Comparison of ENCODE assay signal across 29 cellular contexts in the genomic region with DNA sequence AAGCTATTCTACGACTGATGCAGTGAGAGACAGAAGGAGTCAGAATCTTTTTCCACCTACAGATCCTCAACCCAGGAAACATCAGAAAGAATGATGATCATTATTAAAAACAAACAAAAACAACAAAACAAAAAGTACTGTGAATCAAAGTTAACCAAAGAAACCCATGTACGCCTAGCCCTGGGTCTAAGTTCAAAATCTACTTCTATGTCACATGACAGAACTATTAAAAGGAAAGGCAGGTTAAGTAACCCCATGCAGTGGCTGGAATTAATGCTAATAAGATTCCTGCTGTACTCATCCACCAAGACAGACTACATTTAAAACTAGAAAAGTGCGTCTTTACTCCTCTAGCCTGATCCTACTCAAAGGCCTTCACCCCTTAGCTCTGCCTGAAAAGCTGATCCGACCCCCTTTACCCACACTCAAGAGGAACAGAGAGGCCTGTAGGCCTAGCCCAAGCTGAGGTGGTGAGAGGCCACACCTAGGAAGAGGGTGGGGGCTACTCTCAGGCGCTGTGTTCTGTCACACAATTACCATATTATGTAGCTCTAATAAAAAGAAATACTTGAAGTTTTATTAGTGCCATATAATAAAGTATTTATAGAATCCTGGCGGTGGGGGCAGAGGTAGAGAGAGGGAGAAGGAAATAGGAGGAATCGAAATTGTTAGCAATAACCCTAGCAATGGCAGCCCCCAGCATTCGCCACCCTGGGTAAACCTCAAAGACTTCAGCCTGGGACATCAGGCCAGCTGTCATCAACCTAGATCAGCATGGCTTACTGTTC. TPM values are rescaled to one million over a fixed set of nuclear protein-coding genes. Genes with fewer than 3 reads are reported as not detected.
DNase-seq lines count a peak whose midpoint lies in the region; ATAC-seq, FAIRE-seq and TF ChIP-seq lines count a peak whose summit lies in the region.
"Had no signal": no experiment of that assay in that cellular context is flagged by ENCODE, and none has a peak within 500 bp of the region (broad histone marks: within the 10 kb centered on the region; RNA-seq: fewer than 3 reads in every experiment).

No MANE protein-coding gene starts in this region.

- WGBS in liver: 80% methylated on average over 8 of the region's 8 CpGs
- WGBS in HepG2 (ENCODE audit: low lambda C conversion rate): 93% methylated on average over 8 of the region's 8 CpGs

- TF ChIP-seq CTCF in liver (IDR thresholded peaks at IDR 0.05; ENCODE audit: low read depth, low read length, missing input control) (no peak), HepG2 (CRISPR knock-in tag; IDR thresholded peaks at IDR 0.05) (no peak), BE2C (IDR thresholded peaks at IDR 0.05; ENCODE audit: low read depth, low read length) (no peak), omental fat pad (IDR thresholded peaks at IDR 0.05) (no peak)

- no peaks in the 10 kb centered on the region for H3K9me3 ChIP-seq in liver (ENCODE audit: control insufficient read depth in 4 of 4, low read length in 3 of 4)
- H3K9me3 ChIP-seq in HepG2 (ENCODE audit: low read length): no peaks in the 10 kb centered on the region
- H3K9me3 ChIP-seq in BE2C: no peaks in the 10 kb centered on the region
- H3K9me3 ChIP-seq: gastroesophageal sphincter, HAP-1, right lobe of liver, SJSA1, suprapubic skin, uterus had no signal

- H3K36me3 ChIP-seq in liver (ENCODE audit: control insufficient read depth in 4 of 4, insufficient read depth in 3 of 4, low read depth in 1 of 4, low read length in 3 of 4) (no peaks in the 10 kb centered on the region), HepG2 (replicated peaks in 1 of 2; ENCODE audit: control insufficient read depth in 1 of 2, insufficient read depth in 2 of 2, low read length in 2 of 2) (no peaks in the 10 kb centered on the region), BE2C (no peaks in the 10 kb centered on the region)
- H3K36me3 ChIP-seq: gastroesophageal sphincter, HAP-1, right lobe of liver, SJSA1, suprapubic skin, uterus had no signal

- H3K27me3 ChIP-seq in liver (ENCODE audit: control insufficient read depth in 4 of 4, insufficient read depth in 4 of 4, low read length in 3 of 4) (no peaks in the 10 kb centered on the region), HepG2 (ENCODE audit: control insufficient read depth in 1 of 2, insufficient read depth in 2 of 2, low read length in 2 of 2) (no peaks in the 10 kb centered on the region), BE2C (no peaks in the 10 kb centered on the region)
- H3K27me3 ChIP-seq: gastroesophageal sphincter, right lobe of liver, SJSA1, suprapubic skin, uterus had no signal

- no peaks in the 10 kb centered on the region for H3K79me2 ChIP-seq in HepG2 (ENCODE audit: insufficient read depth, low read length)

- no peak for FAIRE-seq in HepG2 (lab: Jason Lieb, UNC)
- FAIRE-seq: A204.1, G401.6, islet of Langerhans had no signal

- H3K4me3 Mint-ChIP-seq in effector memory CD8-positive, alpha-beta T cell: peak overlapping the region; percentile 3 to 47
- H3K4me3 Mint-ChIP-seq in natural killer cell treated with Interleukin-12 subunit alpha and Interleukin-12 subunit beta and Interleukin-15 and Interleukin-18, amount 100 ng/mL, for 72 hours: no peak overlapping the region
- H3K4me3 Mint-ChIP-seq: stimulated activated memory B cell treated with anti-CD40 and anti-IgM and Interleukin-4, amounts not matched to agents 10 μg/mL and 1 μg/mL and 100 μg/mL, for 72 hours; T-helper 17 cell had no signal

- POLR2A ChIA-PET in HepG2 (lab: Yijun Ruan, JAX): interaction anchor here (0.6 to 1.3 kb wide), 2 partner anchors 88 to 264 kb away, joined by 3 to 4 read pairs; partner anchors contain the start of gene DNPEP

- H3K4me1 Mint-ChIP-seq in effector memory CD8-positive, alpha-beta T cell (ENCODE audit: low read depth in 2 of 2): peaks cover 28 to 51% of the 10 kb centered on the region in 2 donors
- H3K4me1 Mint-ChIP-seq in natural killer cell treated with Interleukin-12 subunit alpha and Interleukin-12 subunit beta and Interleukin-15 and Interleukin-18, amount 100 ng/mL, for 72 hours (ENCODE audit: low read depth in 2 of 2): peaks cover 28 to 31% of the 10 kb centered on the region in 2 donors

- H2AFZ ChIP-seq in HepG2 (ENCODE audit: low read length): no peak overlapping the region

- no peaks in the 10 kb centered on the region for H3K27me3 Mint-ChIP-seq in effector memory CD8-positive, alpha-beta T cell
- no peaks in the 10 kb centered on the region for H3K27me3 Mint-ChIP-seq in natural killer cell treated with Interleukin-12 subunit alpha and Interleukin-12 subunit beta and Interleukin-15 and Interleukin-18, amount 100 ng/mL, for 72 hours
- H3K27me3 Mint-ChIP-seq: central memory CD8-positive, alpha-beta T cell; stimulated activated memory B cell treated with anti-CD40 and anti-IgM and Interleukin-4, amounts not matched to agents 10 μg/mL and 1 μg/mL and 100 μg/mL, for 72 hours; T-helper 17 cell had no signal

- peaks cover 19 to 53% (median 47%) of the 10 kb centered on the region in 4 donors for H3K4me1 ChIP-seq in liver (ENCODE audit: control insufficient read depth in 4 of 4, insufficient read depth in 4 of 4, low read length in 3 of 4)
- peaks cover 65% of the 10 kb centered on the region for H3K4me1 ChIP-seq in HepG2 (ENCODE audit: insufficient read depth, low read length)
- no peaks in the 10 kb centered on the region; the same call in 1 of the 2 replicates for H3K4me1 ChIP-seq in BE2C
- H3K4me1 ChIP-seq: HAP-1, SJSA1 had no signal

- CTCF ChIA-PET in HepG2 (lab: Yijun Ruan, JAX; ENCODE audit: low intra/inter-chr PET ratio, low total read pairs): no interaction called here

- H3K27ac Mint-ChIP-seq in effector memory CD8-positive, alpha-beta T cell: peak overlapping the region; percentile 69 to 86
- peak overlapping the region; percentile 27 to 28 for H3K27ac Mint-ChIP-seq in natural killer cell treated with Interleukin-12 subunit alpha and Interleukin-12 subunit beta and Interleukin-15 and Interleukin-18, amount 100 ng/mL, for 72 hours
- H3K27ac Mint-ChIP-seq: stimulated activated memory B cell treated with anti-CD40 and anti-IgM and Interleukin-4, amounts not matched to agents 10 μg/mL and 1 μg/mL and 100 μg/mL, for 72 hours; T-helper 17 cell had no signal

- TF ChIP-seq RAD21 in liver (IDR thresholded peaks at IDR 0.05): no peak
- no peak for TF ChIP-seq RAD21 in HepG2 (CRISPR knock-in tag; IDR thresholded peaks at IDR 0.05)

- H3K9ac ChIP-seq in liver (ENCODE audit: low read depth in 1 of 2, low read length in 2 of 2): peak overlapping the region in 1 of 2 donors; percentile 33
- H3K9ac ChIP-seq in HepG2 (ENCODE audit: insufficient read depth, low read depth, low read length): no peak overlapping the region

- ATAC-seq in HepG2: no peak
- ATAC-seq in effector memory CD8-positive, alpha-beta T cell (replicated peaks): no peak
- peak in 1 of 2 donors; percentile 8 for ATAC-seq in natural killer cell treated with Interleukin-12 subunit alpha and Interleukin-12 subunit beta and Interleukin-15 and Interleukin-18, amount 100 ng/mL, for 72 hours
- ATAC-seq in omental fat pad (ENCODE audit: low FRiP score): no peak
- ATAC-seq: gastroesophageal sphincter, left ventricle myocardium superior, right lobe of liver had no signal

- H3K4me2 ChIP-seq in HepG2 (ENCODE audit: low read depth, low read length): no peak overlapping the region

- TF ChIP-seq EP300 in HepG2 (IDR thresholded peaks at IDR 0.05; ENCODE audit: low read depth in 2 of 2, low read length in 2 of 2) (no peak), HepG2 (CRISPR knock-in tag; IDR thresholded peaks at IDR 0.05; ENCODE audit: borderline replicate concordance) (no peak)

- H3K27ac ChIP-seq in liver (ENCODE audit: low read depth in 1 of 2, low read length in 2 of 2) (no peak overlapping the region), HepG2 (ENCODE audit: extremely low read length, insufficient read depth, low read length) (no peak overlapping the region)
- H3K27ac ChIP-seq: gastroesophageal sphincter, SJSA1, uterus had no signal

- H3K36me3 Mint-ChIP-seq in effector memory CD8-positive, alpha-beta T cell (ENCODE audit: insufficient read depth): peaks cover 6% of the 10 kb centered on the region
- no peaks in the 10 kb centered on the region for H3K36me3 Mint-ChIP-seq in natural killer cell treated with Interleukin-12 subunit alpha and Interleukin-12 subunit beta and Interleukin-15 and Interleukin-18, amount 100 ng/mL, for 72 hours

- no peak for TF ChIP-seq POLR2A in HepG2 (IDR thresholded peaks at IDR 0.05; ENCODE audit: insufficient read depth in 1 of 2, low read depth in 2 of 2, low read length in 2 of 2)

- no peaks in the 10 kb centered on the region for H3K9me3 Mint-ChIP-seq in effector memory CD8-positive, alpha-beta T cell
- no peaks in the 10 kb centered on the region for H3K9me3 Mint-ChIP-seq in natural killer cell treated with Interleukin-12 subunit alpha and Interleukin-12 subunit beta and Interleukin-15 and Interleukin-18, amount 100 ng/mL, for 72 hours
- H3K9me3 Mint-ChIP-seq: central memory CD8-positive, alpha-beta T cell; stimulated activated memory B cell treated with anti-CD40 and anti-IgM and Interleukin-4, amounts not matched to agents 10 μg/mL and 1 μg/mL and 100 μg/mL, for 72 hours had no signal

- H4K20me1 ChIP-seq in HepG2 (ENCODE audit: insufficient read depth, low read length): peaks cover 23% of the 10 kb centered on the region

- no peak overlapping the region for H3K4me3 ChIP-seq in liver (ENCODE audit: low read depth in 1 of 3, low read length in 3 of 3)
- no peak overlapping the region for H3K4me3 ChIP-seq in HepG2 (replicated peaks in 1 of 3; ENCODE audit: insufficient read depth in 1 of 3, low read depth in 2 of 3, low read length in 3 of 3)
- H3K4me3 ChIP-seq in BE2C (ENCODE audit: low read depth, low read length): no peak overlapping the region
- H3K4me3 ChIP-seq: gastroesophageal sphincter, HAP-1, right lobe of liver, SJSA1, suprapubic skin, uterus had no signal

- no TSS peak for BruUV-seq in HepG2 (replicated peaks; lab: Mats Ljungman, UMichigan)

- in situ Hi-C loops in HepG2 (cut with HindIII; ENCODE audit: extremely low pct_ligation_motif_present, low pct_unique_long_range_greater_than_20kb): no loop called here

- intact Hi-C loops in HepG2 (cut with micrococcal nuclease; ENCODE audit: unreplicated experiment): no loop called here

- no peak for DNase-seq in HepG2 (ENCODE audit: low spot score)
- DNase-seq in effector memory CD8-positive, alpha-beta T cell: no peak
- DNase-seq in natural killer cell treated with Interleukin-12 subunit alpha and Interleukin-12 subunit beta and Interleukin-15 and Interleukin-18, amount 100 ng/mL, for 72 hours (ENCODE audit: low spot score): no peak
- no peak for DNase-seq in BE2C
- DNase-seq in activated CD8-positive, alpha-beta memory T cell treated with anti-CD3 and anti-CD28 coated beads, Interleukin-2, amount 50 U/mL, for 48 hours: no peak
- no peak for DNase-seq in midbrain (lab: John Stamatoyannopoulos, UW)
- no peak for DNase-seq in omental fat pad (ENCODE audit: low spot score)
- DNase-seq: activated effector memory CD4-positive, alpha-beta T cell treated with anti-CD3 and anti-CD28 coated beads, Interleukin-2, amount 50 U/mL, for 16 hours; dermis blood vessel endothelial cell; DMS53; left ventricle myocardium superior; MM.1S; NCI-H2029; NCI-H226; NCI-H69; right lobe of liver; T-helper 17 cell; uterus had no signal

RNA-seq across cellular contexts. Expression of gene NHEJ1, which starts 37.1 kb away (rescaled TPM):
- total RNA-seq in liver: 10 to 100 TPM; 11.8 to 13.5 TPM
- polyA plus RNA-seq in liver: 1 to 10 TPM; 6.1 to 8.0 TPM
- total RNA-seq in HepG2 (2016; rRNA removed; fragmentation: Illumina TruSeq; extraction: Trizol): 30.7 and 42.1 TPM in 2 replicates
- 6.5 and 7.7 TPM in 2 replicates for total RNA-seq in HepG2 (2016; cell fraction: cytosol; rRNA removed; fragmentation: Illumina TruSeq; extraction: Trizol; ENCODE audit: low read depth)
- total RNA-seq in HepG2 (2016; cell fraction: insoluble cytoplasmic fraction; rRNA removed; fragmentation: Illumina TruSeq; extraction: Trizol): 30.0 and 42.5 TPM in 2 replicates
- total RNA-seq in HepG2 (2016; cell fraction: membrane; rRNA removed; fragmentation: Illumina TruSeq; extraction: Trizol): 17.1 and 17.3 TPM in 2 replicates
- 16.1 and 17.3 TPM in 2 replicates for total RNA-seq in HepG2 (2016; cell fraction: nucleus; rRNA removed; fragmentation: Illumina TruSeq; extraction: Trizol)
- polyA plus RNA-seq in HepG2 (2011; rRNA removed): 23.8 and 30.0 TPM in 2 replicates
- 23.3 and 26.7 TPM in 2 replicates for polyA plus RNA-seq in HepG2 (2011; cell fraction: cytosol; rRNA removed)
- 12.3 and 14.8 TPM in 2 replicates for polyA plus RNA-seq in HepG2 (2011; cell fraction: nucleus; rRNA removed)
- 20.2 and 22.8 TPM in 2 replicates for polyA plus RNA-seq in HepG2 (2012)
- 5.5 and 6.1 TPM in 2 replicates for polyA plus RNA-seq in HepG2 (2016; cell fraction: cytosol; fragmentation: Illumina TruSeq; extraction: Trizol; ENCODE audit: low read depth)
- polyA plus RNA-seq in HepG2 (2016; cell fraction: insoluble cytoplasmic fraction; fragmentation: Illumina TruSeq; extraction: Trizol; ENCODE audit: low read depth): 35.8 and 40.0 TPM in 2 replicates
- 11.3 and 13.4 TPM in 2 replicates for polyA plus RNA-seq in HepG2 (2016; cell fraction: membrane; fragmentation: Illumina TruSeq; extraction: Trizol; ENCODE audit: low read depth)
- 14.3 and 14.5 TPM in 2 replicates for polyA plus RNA-seq in HepG2 (2016; cell fraction: nucleus; fragmentation: Illumina TruSeq; extraction: Trizol; ENCODE audit: insufficient read depth, low read depth)
- polyA minus RNA-seq in HepG2 (2011; rRNA and poly(A)+ RNA removed; ENCODE audit: low replicate concordance): 47.0 and 114 TPM in 2 replicates
- 20.4 and 25.8 TPM in 2 replicates for polyA minus RNA-seq in HepG2 (2011; cell fraction: cytosol; rRNA and poly(A)+ RNA removed)
- 19.6 and 28.0 TPM in 2 replicates for polyA minus RNA-seq in HepG2 (2011; cell fraction: nucleus; rRNA and poly(A)+ RNA removed)
- 10 to 100 TPM; 17.9 to 18.8 TPM for total RNA-seq in natural killer cell treated with Interleukin-12 subunit alpha and Interleukin-12 subunit beta and Interleukin-15 and Interleukin-18, amount 100 ng/mL, for 72 hours
- 30.8 TPM for polyA plus RNA-seq in BE2C (2012; ENCODE audit: insufficient read depth, insufficient read length, low read depth)
- total RNA-seq in omental fat pad: 10 to 100 TPM; 13.8 to 23.2 (median 17.5) TPM

RNA-seq across cellular contexts. Expression of gene SLC23A3, which starts 46.3 kb away (rescaled TPM):
- total RNA-seq in liver: 1 to 10 TPM in 1 of 2 donors, under 1 TPM in 1; 0.23 to 2.4 TPM
- under 1 TPM; 0.38 to 0.94 TPM for polyA plus RNA-seq in liver
- 0.38 TPM in 1 of 2 replicates, not detected in the other for total RNA-seq in HepG2 (2016; rRNA removed; fragmentation: Illumina TruSeq; extraction: Trizol)
- 0.40 and 0.71 TPM in 2 replicates for total RNA-seq in HepG2 (2016; cell fraction: cytosol; rRNA removed; fragmentation: Illumina TruSeq; extraction: Trizol; ENCODE audit: low read depth)
- total RNA-seq in HepG2 (2016; cell fraction: insoluble cytoplasmic fraction; rRNA removed; fragmentation: Illumina TruSeq; extraction: Trizol): 0.37 TPM in 1 of 2 replicates, not detected in the other
- total RNA-seq in HepG2 (2016; cell fraction: membrane; rRNA removed; fragmentation: Illumina TruSeq; extraction: Trizol): 0.21 and 0.37 TPM in 2 replicates
- 0.34 and 0.56 TPM in 2 replicates for total RNA-seq in HepG2 (2016; cell fraction: nucleus; rRNA removed; fragmentation: Illumina TruSeq; extraction: Trizol)
- polyA plus RNA-seq in HepG2 (2011; rRNA removed): 0.78 and 2.1 TPM in 2 replicates
- 0.10 and 0.12 TPM in 2 replicates for polyA plus RNA-seq in HepG2 (2011; cell fraction: cytosol; rRNA removed)
- 7.7 and 12.3 TPM in 2 replicates for polyA plus RNA-seq in HepG2 (2011; cell fraction: nucleus; rRNA removed)
- 0.89 and 1.8 TPM in 2 replicates for polyA plus RNA-seq in HepG2 (2012)
- polyA plus RNA-seq in HepG2 (2016; cell fraction: cytosol; fragmentation: Illumina TruSeq; extraction: Trizol; ENCODE audit: low read depth): not detected in 2 replicates
- polyA plus RNA-seq in HepG2 (2016; cell fraction: insoluble cytoplasmic fraction; fragmentation: Illumina TruSeq; extraction: Trizol; ENCODE audit: low read depth): not detected in 2 replicates
- polyA plus RNA-seq in HepG2 (2016; cell fraction: membrane; fragmentation: Illumina TruSeq; extraction: Trizol; ENCODE audit: low read depth): not detected in 2 replicates
- 2.0 and 2.1 TPM in 2 replicates for polyA plus RNA-seq in HepG2 (2016; cell fraction: nucleus; fragmentation: Illumina TruSeq; extraction: Trizol; ENCODE audit: insufficient read depth, low read depth)
- 2.2 and 2.4 TPM in 2 replicates for polyA minus RNA-seq in HepG2 (2011; rRNA and poly(A)+ RNA removed; ENCODE audit: low replicate concordance)
- 0.30 TPM in 1 of 2 replicates, not detected in the other for polyA minus RNA-seq in HepG2 (2011; cell fraction: cytosol; rRNA and poly(A)+ RNA removed)
- 3.2 and 5.2 TPM in 2 replicates for polyA minus RNA-seq in HepG2 (2011; cell fraction: nucleus; rRNA and poly(A)+ RNA removed)
- 1 to 10 TPM; 2.4 to 3.3 TPM for total RNA-seq in natural killer cell treated with Interleukin-12 subunit alpha and Interleukin-12 subunit beta and Interleukin-15 and Interleukin-18, amount 100 ng/mL, for 72 hours
- 4.2 TPM for polyA plus RNA-seq in BE2C (2012; ENCODE audit: insufficient read depth, insufficient read length, low read depth)
- 1 to 10 TPM; 1.0 to 2.7 (median 1.2) TPM for total RNA-seq in omental fat pad
- total RNA-seq: RPMI7951, SJSA1 had no signal

RNA-seq across cellular contexts. Expression of gene CNPPD1, which starts 53.2 kb away (rescaled TPM):
- 10 to 100 TPM; 16.5 to 39.8 TPM for total RNA-seq in liver
- 10 to 100 TPM; 16.7 to 26.5 TPM for polyA plus RNA-seq in liver
- 24.8 and 35.5 TPM in 2 replicates for total RNA-seq in HepG2 (2016; rRNA removed; fragmentation: Illumina TruSeq; extraction: Trizol)
- 5.6 and 5.7 TPM in 2 replicates for total RNA-seq in HepG2 (2016; cell fraction: cytosol; rRNA removed; fragmentation: Illumina TruSeq; extraction: Trizol; ENCODE audit: low read depth)
- total RNA-seq in HepG2 (2016; cell fraction: insoluble cytoplasmic fraction; rRNA removed; fragmentation: Illumina TruSeq; extraction: Trizol): 24.2 and 37.7 TPM in 2 replicates
- total RNA-seq in HepG2 (2016; cell fraction: membrane; rRNA removed; fragmentation: Illumina TruSeq; extraction: Trizol): 10.3 and 10.6 TPM in 2 replicates
- total RNA-seq in HepG2 (2016; cell fraction: nucleus; rRNA removed; fragmentation: Illumina TruSeq; extraction: Trizol): 27.6 TPM in 2 replicates
- polyA plus RNA-seq in HepG2 (2011; rRNA removed): 49.4 and 60.7 TPM in 2 replicates
- 45.0 and 48.2 TPM in 2 replicates for polyA plus RNA-seq in HepG2 (2011; cell fraction: cytosol; rRNA removed)
- 83.0 and 83.9 TPM in 2 replicates for polyA plus RNA-seq in HepG2 (2011; cell fraction: nucleus; rRNA removed)
- 34.1 and 38.6 TPM in 2 replicates for polyA plus RNA-seq in HepG2 (2012)
- polyA plus RNA-seq in HepG2 (2016; cell fraction: cytosol; fragmentation: Illumina TruSeq; extraction: Trizol; ENCODE audit: low read depth): 5.2 and 5.3 TPM in 2 replicates
- polyA plus RNA-seq in HepG2 (2016; cell fraction: insoluble cytoplasmic fraction; fragmentation: Illumina TruSeq; extraction: Trizol; ENCODE audit: low read depth): 27.2 and 31.3 TPM in 2 replicates
- polyA plus RNA-seq in HepG2 (2016; cell fraction: membrane; fragmentation: Illumina TruSeq; extraction: Trizol; ENCODE audit: low read depth): 8.6 and 9.8 TPM in 2 replicates
- 62.0 and 62.4 TPM in 2 replicates for polyA plus RNA-seq in HepG2 (2016; cell fraction: nucleus; fragmentation: Illumina TruSeq; extraction: Trizol; ENCODE audit: insufficient read depth, low read depth)
- polyA minus RNA-seq in HepG2 (2011; rRNA and poly(A)+ RNA removed; ENCODE audit: low replicate concordance): 12.3 and 51.1 TPM in 2 replicates
- 13.9 and 15.4 TPM in 2 replicates for polyA minus RNA-seq in HepG2 (2011; cell fraction: cytosol; rRNA and poly(A)+ RNA removed)
- 14.2 and 14.8 TPM in 2 replicates for polyA minus RNA-seq in HepG2 (2011; cell fraction: nucleus; rRNA and poly(A)+ RNA removed)
- total RNA-seq in natural killer cell treated with Interleukin-12 subunit alpha and Interleukin-12 subunit beta and Interleukin-15 and Interleukin-18, amount 100 ng/mL, for 72 hours: 10 to 100 TPM; 60.8 to 68.5 TPM
- polyA plus RNA-seq in BE2C (2012; ENCODE audit: insufficient read depth, insufficient read length, low read depth): 80.0 TPM
- total RNA-seq in omental fat pad: 10 to 100 TPM; 37.0 to 77.2 (median 43.0) TPM

RNA-seq across cellular contexts. Expression of gene RETREG2, which starts 54.5 kb away (rescaled TPM):
- total RNA-seq in liver (10 to 100 TPM; 34.1 to 41.2 TPM), HepG2 (2016; rRNA removed; fragmentation: Illumina TruSeq; extraction: Trizol) (59.7 and 86.0 TPM in 2 replicates), omental fat pad (10 to 100 TPM; 48.5 to 73.9 (median 57.7) TPM)
- polyA plus RNA-seq in liver (10 to 100 TPM; 21.7 to 42.8 TPM), HepG2 (2011; rRNA removed) (134 and 137 TPM in 2 replicates)
- total RNA-seq in HepG2 (2016; cell fraction: cytosol; rRNA removed; fragmentation: Illumina TruSeq; extraction: Trizol; ENCODE audit: low read depth): 29.5 and 34.8 TPM in 2 replicates
- 56.6 and 88.6 TPM in 2 replicates for total RNA-seq in HepG2 (2016; cell fraction: insoluble cytoplasmic fraction; rRNA removed; fragmentation: Illumina TruSeq; extraction: Trizol)
- total RNA-seq in HepG2 (2016; cell fraction: membrane; rRNA removed; fragmentation: Illumina TruSeq; extraction: Trizol): 119 and 127 TPM in 2 replicates
- total RNA-seq in HepG2 (2016; cell fraction: nucleus; rRNA removed; fragmentation: Illumina TruSeq; extraction: Trizol): 52.2 and 63.7 TPM in 2 replicates
- polyA plus RNA-seq in HepG2 (2011; cell fraction: cytosol; rRNA removed): 145 and 149 TPM in 2 replicates
- polyA plus RNA-seq in HepG2 (2011; cell fraction: nucleus; rRNA removed): 127 and 155 TPM in 2 replicates
- polyA plus RNA-seq in HepG2 (2012): 82.7 and 89.2 TPM in 2 replicates
- polyA plus RNA-seq in HepG2 (2016; cell fraction: cytosol; fragmentation: Illumina TruSeq; extraction: Trizol; ENCODE audit: low read depth): 47.5 and 51.2 TPM in 2 replicates
- 51.2 and 58.4 TPM in 2 replicates for polyA plus RNA-seq in HepG2 (2016; cell fraction: insoluble cytoplasmic fraction; fragmentation: Illumina TruSeq; extraction: Trizol; ENCODE audit: low read depth)
- 95.6 and 101 TPM in 2 replicates for polyA plus RNA-seq in HepG2 (2016; cell fraction: membrane; fragmentation: Illumina TruSeq; extraction: Trizol; ENCODE audit: low read depth)
- polyA plus RNA-seq in HepG2 (2016; cell fraction: nucleus; fragmentation: Illumina TruSeq; extraction: Trizol; ENCODE audit: insufficient read depth, low read depth): 84.0 and 89.2 TPM in 2 replicates
- 148 and 315 TPM in 2 replicates for polyA minus RNA-seq in HepG2 (2011; rRNA and poly(A)+ RNA removed; ENCODE audit: low replicate concordance)
- 63.9 and 70.8 TPM in 2 replicates for polyA minus RNA-seq in HepG2 (2011; cell fraction: cytosol; rRNA and poly(A)+ RNA removed)
- polyA minus RNA-seq in HepG2 (2011; cell fraction: nucleus; rRNA and poly(A)+ RNA removed): 91.3 and 97.2 TPM in 2 replicates
- 10 to 100 TPM; 69.3 to 79.8 TPM for total RNA-seq in natural killer cell treated with Interleukin-12 subunit alpha and Interleukin-12 subunit beta and Interleukin-15 and Interleukin-18, amount 100 ng/mL, for 72 hours
- polyA plus RNA-seq in BE2C (2012; ENCODE audit: insufficient read depth, insufficient read length, low read depth): 110 TPM
